In the genomic region with DNA sequence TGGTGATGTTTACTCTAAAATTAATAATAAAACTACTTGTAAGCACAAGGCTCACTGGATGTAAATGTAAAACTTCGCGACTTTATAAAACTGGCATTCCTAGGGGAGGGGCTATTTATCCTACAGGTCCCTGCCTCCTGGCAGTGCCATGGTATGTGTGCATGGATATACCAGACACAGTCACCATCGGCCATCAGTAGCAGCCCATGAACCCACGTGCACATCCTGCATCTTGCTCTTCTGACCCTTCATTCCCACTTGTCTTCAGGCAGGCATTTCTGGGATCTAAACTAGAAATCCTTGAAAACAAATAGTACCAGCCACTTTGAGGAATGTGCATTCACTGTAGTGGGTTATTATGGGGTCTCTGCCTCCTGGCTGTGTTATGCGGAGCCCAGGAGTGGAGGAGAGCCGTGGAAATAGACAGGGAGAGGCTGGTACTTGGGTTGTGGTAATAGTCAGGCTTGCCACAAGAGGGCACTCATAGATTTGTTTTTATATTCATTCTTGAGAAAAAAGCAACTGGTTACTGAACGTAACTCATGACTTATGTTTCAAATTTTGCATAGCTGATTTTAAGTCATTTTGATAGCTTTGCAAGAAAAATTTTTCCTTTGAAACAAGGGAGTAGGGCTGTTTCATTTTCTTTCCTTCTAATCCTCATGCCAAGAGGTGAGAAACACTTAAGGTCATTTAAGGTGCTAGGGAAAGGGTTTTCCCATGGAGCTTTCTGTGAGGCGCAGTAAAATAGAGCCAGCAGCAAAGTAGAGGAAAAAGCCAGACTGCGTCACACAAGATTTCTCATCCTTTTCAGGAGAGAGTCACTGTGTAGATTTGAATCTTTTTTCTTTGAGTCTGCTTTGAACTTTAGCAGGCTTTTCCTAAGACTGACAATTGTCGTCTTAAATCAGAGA, we compare ENCODE assay signal across 9 cellular contexts. TPM values are rescaled to one million over a fixed set of nuclear protein-coding genes. Genes with fewer than 3 reads are reported as not detected.
DNase-seq lines count a peak whose midpoint lies in the region; ATAC-seq and TF ChIP-seq lines count a peak whose summit lies in the region.
"Had no signal": no experiment of that assay in that cellular context is flagged by ENCODE, and none has a peak within 500 bp of the region (broad histone marks: within the 10 kb centered on the region; RNA-seq: fewer than 3 reads in every experiment).

No MANE protein-coding gene starts in this region.

- no peaks in the 10 kb centered on the region for H3K9me3 ChIP-seq in upper lobe of left lung

- TF ChIP-seq EP300 in upper lobe of left lung (IDR thresholded peaks at IDR 0.05) = no peak

- peaks cover 14 to 40% (median 21%) of the 10 kb centered on the region in 4 donors for H3K36me3 ChIP-seq in upper lobe of left lung

- TF ChIP-seq CTCF in C4-2B (conservative IDR thresholded peaks at IDR 0.05) = peak; percentile 88
- TF ChIP-seq CTCF in fibroblast of mammary gland (conservative IDR thresholded peaks at IDR 0.05; ENCODE audit: control insufficient read depth, insufficient read depth, low read depth, low read length) = peak; percentile 66
- TF ChIP-seq CTCF in nephron progenitor cell (IDR thresholded peaks at IDR 0.05) = peak; percentile 84
- peak; percentile 68 to 80 (median 74) for TF ChIP-seq CTCF in upper lobe of left lung (IDR thresholded peaks at IDR 0.05)

- 58 to 63% methylated on average over 10 of the region's 10 CpGs for WGBS in upper lobe of left lung, 2 donors

- H3K4me3 ChIP-seq in fibroblast of mammary gland (ENCODE audit: control insufficient read depth, low read depth, low read length) = no peak overlapping the region
- H3K4me3 ChIP-seq in upper lobe of left lung = no peak overlapping the region
- H3K4me3 ChIP-seq: skin epidermis had no signal

- H3K9me3 Mint-ChIP-seq in nephron progenitor cell = no peaks in the 10 kb centered on the region

- no peaks in the 10 kb centered on the region for H3K4me1 ChIP-seq in upper lobe of left lung

- H3K27me3 ChIP-seq in upper lobe of left lung = no peaks in the 10 kb centered on the region

- no peak overlapping the region for H3K27ac Mint-ChIP-seq in nephron progenitor cell

- peaks cover 9% of the 10 kb centered on the region for H3K27me3 Mint-ChIP-seq in nephron progenitor cell (ENCODE audit: low read depth, poor library complexity)

- ATAC-seq in upper lobe of left lung (ENCODE audit: low FRiP score in 2 of 2) (peak; percentile 79 to 88), HG03521 (IDR thresholded peaks at IDR 0.05; ENCODE audit: unreplicated experiment) (no peak)

- no peak overlapping the region for H3K27ac ChIP-seq in C4-2B
- H3K27ac ChIP-seq in upper lobe of left lung = no peak overlapping the region
- H3K27ac ChIP-seq: skin epidermis had no signal

- H3K4me3 Mint-ChIP-seq in nephron progenitor cell = no peak overlapping the region

- peaks cover 16% of the 10 kb centered on the region for H3K4me1 Mint-ChIP-seq in nephron progenitor cell

- H3K36me3 Mint-ChIP-seq in nephron progenitor cell (ENCODE audit: low read depth) = peaks cover 7% of the 10 kb centered on the region

- no peak for TF ChIP-seq POLR2A in upper lobe of left lung (IDR thresholded peaks at IDR 0.05)

- DNase-seq in H4 (ENCODE audit: low spot score) (peak; percentile 34), NCI-H526 (lab: John Stamatoyannopoulos, UW) (peak; percentile 35 to 73), activated T-cell treated with anti-CD3 and anti-CD28 coated beads for 24 hours (ENCODE audit: low read depth) (peak; percentile 41), fibroblast of mammary gland (ENCODE audit: low read depth) (peak; percentile 81), nephron progenitor cell (peak; percentile 64), upper lobe of left lung (peak in 1 of 2 donors; percentile 46)

RNA-seq across cellular contexts. Expression of a gene that starts 17.4 kb away (rescaled TPM):
- 0.47 and 0.52 TPM in 2 replicates for total RNA-seq in H4 (2014; rRNA removed; shearing (Covaris generic))
- total RNA-seq in upper lobe of left lung = 1 to 10 TPM in 3 of 6 donors, under 1 TPM in 3; under 0.01 to 8.4 (median 1.3) TPM

RNA-seq across cellular contexts. Expression of a gene that starts 51.3 kb away (rescaled TPM):
- 3.2 and 5.0 TPM in 2 replicates for total RNA-seq in H4 (2014; rRNA removed; shearing (Covaris generic))
- 10 to 100 TPM; 18.4 to 30.4 (median 21.1) TPM for total RNA-seq in upper lobe of left lung
